In genomic region chr12:115296613-115297012, GRCh38 we compare ENCODE assay signal across 13 cellular contexts.
DNase-seq lines count a peak whose midpoint lies in the region; TF ChIP-seq lines count a peak whose summit lies in the region.
"Had no signal": no experiment of that assay in that cellular context is flagged by ENCODE, and none has a peak within 500 bp of the region (broad histone marks: within the 10 kb centered on the region; RNA-seq: fewer than 3 reads in every experiment).

No MANE protein-coding gene starts in this region.

- H3K4me3 ChIP-seq in GM12865 (ENCODE audit: low read depth, low read length) (no peak overlapping the region), fibroblast of mammary gland (ENCODE audit: control insufficient read depth, low read depth, low read length) (no peak overlapping the region)

- DNase-seq in DMS153 (lab: John Stamatoyannopoulos, UW) (peak; percentile 37), DMS153 treated with DMSO at 0.1 percent for 48 hours (lab: John Stamatoyannopoulos, UW; ENCODE audit: unreplicated experiment) (no peak), GM12865 (ENCODE audit: low read depth) (peak; percentile 2), RKO (ENCODE audit: low spot score) (peak; percentile 2), fibroblast of mammary gland (ENCODE audit: low read depth) (peak; percentile 26), NCI-H1105 (lab: John Stamatoyannopoulos, UW) (no peak), RPMI8226 (no peak), NCI-H1048 (lab: John Stamatoyannopoulos, UW) (no peak)
- DNase-seq: CD8-positive, alpha-beta T cell; COR-L47; DMS53; GF-D8; H7 had no signal

- TF ChIP-seq CTCF in GM12865 (IDR thresholded peaks at IDR 0.05; ENCODE audit: insufficient read depth, low read depth, low read length, missing control alignments) (no peak), fibroblast of mammary gland (conservative IDR thresholded peaks at IDR 0.05; ENCODE audit: control insufficient read depth, insufficient read depth, low read depth, low read length) (no peak)

Comparison
In these comparisons a context has a peak if more than half of its experiments do, and no peak if none do; other contexts are left out.
1. DNase-seq: peak in DMS153 (single experiment), GM12865 (single experiment), RKO (single experiment) and fibroblast of mammary gland (single experiment); none in DMS153 treated with DMSO at 0.1 percent for 48 hours (single experiment), NCI-H1105 (single experiment), RPMI8226 (single experiment) and NCI-H1048 (single experiment).